23 cellular contexts compared by ENCODE assay signal in the genomic region with DNA sequence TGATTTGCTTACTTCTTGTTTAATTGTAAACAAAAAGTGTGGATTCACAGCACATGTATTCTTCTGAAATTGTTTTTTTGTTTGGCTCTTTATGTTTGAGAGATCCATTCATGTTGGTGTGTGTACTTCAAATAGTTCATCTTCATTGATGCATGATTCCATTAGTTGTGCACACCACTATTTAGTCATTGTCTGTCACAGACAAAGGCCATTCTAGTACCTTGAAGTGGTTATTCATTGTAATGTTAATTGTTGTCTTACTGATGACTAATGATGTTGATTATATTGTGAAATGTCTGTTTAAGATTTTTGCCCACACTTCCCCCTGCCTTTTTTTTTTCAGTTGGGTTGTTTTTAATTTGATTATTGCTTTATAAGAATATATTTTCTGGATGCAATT.
DNase-seq lines count a peak whose midpoint lies in the region; ATAC-seq, FAIRE-seq and TF ChIP-seq lines count a peak whose summit lies in the region.
"Had no signal": no experiment of that assay in that cellular context is flagged by ENCODE, and none has a peak within 500 bp of the region (broad histone marks: within the 10 kb centered on the region; RNA-seq: fewer than 3 reads in every experiment).

No MANE protein-coding gene starts in this region.

- no peaks in the 10 kb centered on the region for H3K9me3 Mint-ChIP-seq in activated T-helper 1 cell treated with anti-CD3 and anti-CD28 coated beads, Interleukin-12 subunit alpha, Interleukin-12 subunit beta, Interleukin-2, Interleukin-4 antibody, amounts not matched to agents 30 ng/mL and 10 ng/mL and 1 ng/mL, durations not matched to agents 14 hours and 24 hours and 36 hours
- H3K9me3 Mint-ChIP-seq in activated CD4-positive, alpha-beta T cell treated with anti-CD3 and anti-CD28 coated beads for 36 hours (ENCODE audit: low read depth) = no peaks in the 10 kb centered on the region
- H3K9me3 Mint-ChIP-seq: CD4-positive, alpha-beta T cell had no signal

- intact Hi-C loops in activated T-helper 1 cell treated with anti-CD3 and anti-CD28 coated beads, Interleukin-12 subunit alpha, Interleukin-12 subunit beta, Interleukin-2, Interleukin-4 antibody, amounts not matched to agents 30 ng/mL and 10 ng/mL and 1 ng/mL, durations not matched to agents 14 hours and 24 hours and 36 hours (cut with micrococcal nuclease) = no loop called here
- intact Hi-C loops in activated CD4-positive, alpha-beta T cell treated with anti-CD3 and anti-CD28 coated beads for 36 hours (cut with DNase I, micrococcal nuclease) = no loop called here

- H3K27me3 Mint-ChIP-seq in activated T-helper 1 cell treated with anti-CD3 and anti-CD28 coated beads, Interleukin-12 subunit alpha, Interleukin-12 subunit beta, Interleukin-2, Interleukin-4 antibody, amounts not matched to agents 30 ng/mL and 10 ng/mL and 1 ng/mL, durations not matched to agents 14 hours and 24 hours and 36 hours (ENCODE audit: insufficient read depth) = peaks cover 14% of the 10 kb centered on the region
- H3K27me3 Mint-ChIP-seq in activated CD4-positive, alpha-beta T cell treated with anti-CD3 and anti-CD28 coated beads for 36 hours = peaks cover 9% of the 10 kb centered on the region

- TF ChIP-seq CTCF in epithelial cell of proximal tubule (conservative IDR thresholded peaks at IDR 0.05; ENCODE audit: low read depth, low read length) = no peak

- TF ChIP-seq POLR2A in H54 (IDR thresholded peaks at IDR 0.05; ENCODE audit: low read depth, low read length) (no peak), erythroblast (IDR thresholded peaks at IDR 0.05; ENCODE audit: low read length) (no peak)

- DNase-seq in H54 (ENCODE audit: insufficient read length, low spot score) (no peak), NCI-H748 treated with DMSO at 0.1 percent for 48 hours (lab: John Stamatoyannopoulos, UW) (peak; percentile 23), epithelial cell of proximal tubule (ENCODE audit: low read depth) (peak; percentile 58), renal cortical epithelial cell (ENCODE audit: low read depth) (peak; percentile 91), erythroblast (lab: John Stamatoyannopoulos, UW) (no peak)
- no peak for DNase-seq in activated T-helper 1 cell treated with anti-CD3 and anti-CD28 coated beads, Interleukin-12 subunit alpha, Interleukin-12 subunit beta, Interleukin-2, Interleukin-4 antibody, amounts not matched to agents 30 ng/mL and 10 ng/mL and 1 ng/mL, durations not matched to agents 14 hours and 24 hours and 36 hours (ENCODE audit: low spot score)
- no peak for DNase-seq in activated CD4-positive, alpha-beta T cell treated with anti-CD3 and anti-CD28 coated beads for 36 hours
- DNase-seq: CD4-positive, alpha-beta T cell; COR-L47; DMS 273 treated with DMSO at 0.1 percent for 48 hours; KBM-7; MM.1S; NCI-H1048; NCI-H1436 treated with DMSO at 0.1 percent for 48 hours; NCI-H1930; NCI-H226; NCI-H524 treated with DMSO at 0.1 percent for 48 hours; SIG-M5; SK-N-SH had no signal

- ATAC-seq in activated CD4-positive, alpha-beta T cell treated with anti-CD3 and anti-CD28 coated beads for 36 hours = no peak
- ATAC-seq: GM23338, HCT116 had no signal

- peak; percentile 36 for FAIRE-seq in H54 (lab: Jason Lieb, UNC)
- FAIRE-seq: GM12892 had no signal

- no peak overlapping the region for H3K27ac Mint-ChIP-seq in activated T-helper 1 cell treated with anti-CD3 and anti-CD28 coated beads, Interleukin-12 subunit alpha, Interleukin-12 subunit beta, Interleukin-2, Interleukin-4 antibody, amounts not matched to agents 30 ng/mL and 10 ng/mL and 1 ng/mL, durations not matched to agents 14 hours and 24 hours and 36 hours
- no peak overlapping the region for H3K27ac Mint-ChIP-seq in activated CD4-positive, alpha-beta T cell treated with anti-CD3 and anti-CD28 coated beads for 36 hours
- H3K27ac Mint-ChIP-seq: CD4-positive, alpha-beta T cell; GM23338 had no signal

- H3K36me3 Mint-ChIP-seq in activated T-helper 1 cell treated with anti-CD3 and anti-CD28 coated beads, Interleukin-12 subunit alpha, Interleukin-12 subunit beta, Interleukin-2, Interleukin-4 antibody, amounts not matched to agents 30 ng/mL and 10 ng/mL and 1 ng/mL, durations not matched to agents 14 hours and 24 hours and 36 hours (ENCODE audit: low read depth) = no peaks in the 10 kb centered on the region
- H3K36me3 Mint-ChIP-seq in activated CD4-positive, alpha-beta T cell treated with anti-CD3 and anti-CD28 coated beads for 36 hours (ENCODE audit: low read depth) = no peaks in the 10 kb centered on the region

- POLR2A ChIA-PET in activated CD4-positive, alpha-beta T cell treated with anti-CD3 and anti-CD28 coated beads for 36 hours (lab: Charles Lee) = no interaction called here

- H3K4me3 Mint-ChIP-seq in activated T-helper 1 cell treated with anti-CD3 and anti-CD28 coated beads, Interleukin-12 subunit alpha, Interleukin-12 subunit beta, Interleukin-2, Interleukin-4 antibody, amounts not matched to agents 30 ng/mL and 10 ng/mL and 1 ng/mL, durations not matched to agents 14 hours and 24 hours and 36 hours = no peak overlapping the region
- H3K4me3 Mint-ChIP-seq in activated CD4-positive, alpha-beta T cell treated with anti-CD3 and anti-CD28 coated beads for 36 hours = no peak overlapping the region
- H3K4me3 Mint-ChIP-seq: CD4-positive, alpha-beta T cell; GM23338 had no signal

- no peak overlapping the region for H3K4me3 ChIP-seq in epithelial cell of proximal tubule (ENCODE audit: low read depth, low read length)
- H3K4me3 ChIP-seq: BLaER1, GM23338 had no signal

- H3K4me1 Mint-ChIP-seq in activated T-helper 1 cell treated with anti-CD3 and anti-CD28 coated beads, Interleukin-12 subunit alpha, Interleukin-12 subunit beta, Interleukin-2, Interleukin-4 antibody, amounts not matched to agents 30 ng/mL and 10 ng/mL and 1 ng/mL, durations not matched to agents 14 hours and 24 hours and 36 hours (ENCODE audit: low read depth) = no peaks in the 10 kb centered on the region
- no peaks in the 10 kb centered on the region for H3K4me1 Mint-ChIP-seq in activated CD4-positive, alpha-beta T cell treated with anti-CD3 and anti-CD28 coated beads for 36 hours
- H3K4me1 Mint-ChIP-seq: GM23338 had no signal

- CTCF ChIA-PET in activated CD4-positive, alpha-beta T cell treated with anti-CD3 and anti-CD28 coated beads for 36 hours (lab: Charles Lee) = no interaction called here

Comparison
In these comparisons a context has a peak if more than half of its experiments do, and no peak if none do; other contexts are left out.
1. DNase-seq: peak in NCI-H748 treated with DMSO at 0.1 percent for 48 hours (single experiment), epithelial cell of proximal tubule (single experiment) and renal cortical epithelial cell (single experiment); none in H54 (single experiment), activated T-helper 1 cell treated with anti-CD3 and anti-CD28 coated beads, Interleukin-12 subunit alpha, Interleukin-12 subunit beta, Interleukin-2, Interleukin-4 antibody, amounts not matched to agents 30 ng/mL and 10 ng/mL and 1 ng/mL, durations not matched to agents 14 hours and 24 hours and 36 hours (single experiment), activated CD4-positive, alpha-beta T cell treated with anti-CD3 and anti-CD28 coated beads for 36 hours (single experiment) and erythroblast (0 of 2).